10 cellular contexts compared by ENCODE assay signal in genomic region chr11:73907191-73907590, GRCh38. TPM values are rescaled to one million over a fixed set of nuclear protein-coding genes. Genes with fewer than 3 reads are reported as not detected.
DNase-seq lines count a peak whose midpoint lies in the region; ATAC-seq and TF ChIP-seq lines count a peak whose summit lies in the region.
"Had no signal": no experiment of that assay in that cellular context is flagged by ENCODE, and none has a peak within 500 bp of the region (broad histone marks: within the 10 kb centered on the region; RNA-seq: fewer than 3 reads in every experiment).

No MANE protein-coding gene starts in this region.

- H3K27ac ChIP-seq in right lobe of liver: no peak overlapping the region

- no peak for TF ChIP-seq CTCF in Calu3 (IDR thresholded peaks at IDR 0.05; ENCODE audit: unreplicated experiment)
- peak; percentile 20 for TF ChIP-seq CTCF in astrocyte of the cerebellum (IDR thresholded peaks at IDR 0.05; ENCODE audit: low read depth, low read length, missing control alignments)
- TF ChIP-seq CTCF in right lobe of liver (IDR thresholded peaks at IDR 0.05): no peak

- H3K4me3 ChIP-seq in astrocyte of the cerebellum (ENCODE audit: low read depth, low read length): no peak overlapping the region
- no peak overlapping the region for H3K4me3 ChIP-seq in right lobe of liver

- H3K36me3 Mint-ChIP-seq in Calu3 (ENCODE audit: insufficient read depth, unreplicated experiment): peaks cover 6% of the 10 kb centered on the region

- in situ Hi-C loops in astrocyte of the cerebellum (cut with HindIII; ENCODE audit: low sequenced_read_pairs): no loop called here

- intact Hi-C loops in Calu3 (cut with micrococcal nuclease; ENCODE audit: unreplicated experiment): no loop called here
- intact Hi-C loops in right lobe of liver (cut with DNase I): no loop called here

- 94% methylated on average over 2 of the region's 4 CpGs for WGBS in right lobe of liver (ENCODE audit: insufficient coverage, low coverage, low lambda C conversion rate, missing lambda C conversion rate)

- TF ChIP-seq POLR2A in right lobe of liver (IDR thresholded peaks at IDR 0.05): no peak

- H3K4me1 ChIP-seq in right lobe of liver: no peaks in the 10 kb centered on the region

- no peaks in the 10 kb centered on the region for H3K27me3 Mint-ChIP-seq in Calu3 (ENCODE audit: unreplicated experiment)

- peak; percentile 17 for DNase-seq in Calu3
- DNase-seq in LHCN-M2 (ENCODE audit: low read depth): peak; percentile 53
- DNase-seq in astrocyte of the cerebellum (ENCODE audit: low read depth): no peak
- DNase-seq in right lobe of liver: no peak
- no peak for DNase-seq in NCI-H1105 treated with DMSO at 0.1 percent for 48 hours (lab: John Stamatoyannopoulos, UW)
- DNase-seq in NCI-H526 treated with DMSO at 0.1 percent for 48 hours (lab: John Stamatoyannopoulos, UW): no peak
- no peak for DNase-seq in cerebellar cortex (ENCODE audit: low spot score)
- DNase-seq: nephron progenitor cell had no signal

- no peaks in the 10 kb centered on the region for H3K9me3 Mint-ChIP-seq in Calu3 (ENCODE audit: low read depth, unreplicated experiment)
- H3K9me3 Mint-ChIP-seq: nephron progenitor cell had no signal

- no peaks in the 10 kb centered on the region for H3K9me3 ChIP-seq in right lobe of liver

- no peaks in the 10 kb centered on the region for H3K27me3 ChIP-seq in right lobe of liver

- CTCF ChIA-PET in Calu3 (lab: Charles Lee): interaction anchor here (0.5 kb wide), 1 partner anchor 1440 kb away, joined by 4 read pairs; no protein-coding TSS in a partner anchor

- H3K4me1 Mint-ChIP-seq in Calu3 (ENCODE audit: low read depth, unreplicated experiment): no peaks in the 10 kb centered on the region
- H3K4me1 Mint-ChIP-seq: nephron progenitor cell had no signal

- ATAC-seq in right lobe of liver: peak; percentile 21 to 89 (median 38)
- no peak for ATAC-seq in GM18909 (IDR thresholded peaks at IDR 0.05; ENCODE audit: poor library complexity, unreplicated experiment)

- peaks cover 0 to 39% (median under 1%) of the 10 kb centered on the region in 4 donors for H3K36me3 ChIP-seq in right lobe of liver

- no peak overlapping the region for H3K4me3 Mint-ChIP-seq in Calu3 (ENCODE audit: low read depth, unreplicated experiment)
- H3K4me3 Mint-ChIP-seq: nephron progenitor cell had no signal

- no peak overlapping the region for H3K27ac Mint-ChIP-seq in Calu3 (ENCODE audit: unreplicated experiment)
- H3K27ac Mint-ChIP-seq: nephron progenitor cell had no signal

- BruUV-seq in Calu3 (replicated peaks; lab: Mats Ljungman, UMichigan): no TSS peak

RNA-seq across cellular contexts. Expression of gene PAAF1, which starts 30.4 kb away (rescaled TPM):
- total RNA-seq in Calu3 (2022): 23.0 and 24.4 TPM in 2 replicates
- total RNA-seq in LHCN-M2 (2014; rRNA removed): 10.0 and 11.7 TPM in 2 replicates
- polyA plus RNA-seq in LHCN-M2 (2012): 15.6 TPM
- 10 to 100 TPM in 2 of 6 experiments, 1 to 10 TPM in 4; 7.4 to 15.4 (median 9.1) TPM for total RNA-seq in right lobe of liver

RNA-seq across cellular contexts. Expression of gene COA4, which starts 30.5 kb away (rescaled TPM):
- total RNA-seq in Calu3 (2022) (82.5 and 93.0 TPM in 2 replicates), LHCN-M2 (2014; rRNA removed) (119 and 131 TPM in 2 replicates), right lobe of liver (100 to 1,000 TPM in 2 of 6 experiments, 10 to 100 TPM in 4; 48.8 to 116 (median 56.0) TPM)
- 132 TPM for polyA plus RNA-seq in LHCN-M2 (2012)

RNA-seq across cellular contexts. Expression of gene DNAJB13, which starts 43.6 kb away (rescaled TPM):
- total RNA-seq in Calu3 (2022) (0.50 and 1.1 TPM in 2 replicates), LHCN-M2 (2014; rRNA removed) (0.06 TPM in 1 of 2 replicates, not detected in the other), right lobe of liver (not detected)
- 0.70 TPM for polyA plus RNA-seq in LHCN-M2 (2012)
- total RNA-seq: SK-MEL-5 had no signal

Comparison
In these comparisons a context has a peak if more than half of its experiments do, and no peak if none do; other contexts are left out.
1. DNase-seq: peak in Calu3 (single experiment) and LHCN-M2 (single experiment); none in astrocyte of the cerebellum (single experiment), right lobe of liver (0 of 3), NCI-H1105 treated with DMSO at 0.1 percent for 48 hours (single experiment), NCI-H526 treated with DMSO at 0.1 percent for 48 hours (single experiment) and cerebellar cortex (single experiment).